Comparison of ENCODE assay signal across 19 cellular contexts in the genomic region with DNA sequence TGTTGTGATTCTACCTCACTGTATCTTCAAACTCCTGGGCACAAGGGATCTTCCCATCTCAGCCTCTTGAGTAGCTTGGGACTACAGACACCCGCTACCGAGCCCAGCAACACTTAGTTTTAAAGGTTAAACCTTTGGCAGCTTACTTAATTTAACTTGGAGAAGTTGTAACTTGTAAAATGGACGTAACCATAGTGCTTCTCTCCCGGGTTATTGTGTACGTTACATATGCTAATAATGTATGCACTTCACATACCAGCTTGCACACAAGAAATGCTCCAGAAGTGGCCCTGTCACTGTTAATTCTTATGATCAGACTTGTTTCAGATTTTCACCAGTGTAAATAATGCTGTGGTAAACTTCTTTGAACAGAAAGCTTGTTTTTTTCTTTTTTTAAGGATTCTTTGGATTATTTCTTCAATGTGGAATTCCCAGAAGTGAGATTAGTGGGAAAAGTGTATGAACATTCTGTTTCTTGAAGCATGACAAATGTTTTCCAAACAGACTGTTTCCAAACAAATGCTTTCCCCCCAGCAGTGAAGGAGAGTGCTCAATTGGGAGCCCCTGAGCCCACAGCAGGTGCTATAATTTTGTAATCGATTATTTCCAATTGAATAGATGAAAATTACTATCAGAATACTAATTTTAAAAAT.
"Had no signal": no experiment of that assay in that cellular context is flagged by ENCODE, and none has a peak within 500 bp of the region (broad histone marks: within the 10 kb centered on the region; RNA-seq: fewer than 3 reads in every experiment).

No MANE protein-coding gene starts in this region.

- H3K4me3 Mint-ChIP-seq: activated CD8-positive, alpha-beta T cell treated with anti-CD3 and anti-CD28 coated beads, Interleukin-2, amount 10 ng/mL, durations not matched to agents 7 days and 5 days; activated naive CD4-positive, alpha-beta T cell treated with anti-CD3 and anti-CD28 coated beads, Interleukin-2, amount 10 ng/mL, durations not matched to agents 7 days and 5 days; activated T-helper 1 cell treated with anti-CD3 and anti-CD28 coated beads, Interleukin-12 subunit alpha, Interleukin-12 subunit beta, Interleukin-2, Interleukin-4 antibody, amounts not matched to agents 30 ng/mL and 10 ng/mL and 1 ng/mL, durations not matched to agents 14 hours and 24 hours and 36 hours; memory B cell; nephron progenitor cell had no signal

- H3K27me3 ChIP-seq: adrenal gland, brain microvascular endothelial cell, esophagus muscularis mucosa, ovary, SJSA1, upper lobe of left lung had no signal

- H3K9me3 ChIP-seq: adrenal gland, esophagus muscularis mucosa, ovary, SJSA1, upper lobe of left lung had no signal

- H3K27ac ChIP-seq: adrenal gland, brain microvascular endothelial cell, ovary, SJSA1 had no signal

- ATAC-seq: activated CD8-positive, alpha-beta T cell treated with anti-CD3 and anti-CD28 coated beads, Interleukin-2, amount 10 ng/mL, durations not matched to agents 7 days and 5 days; left lobe of liver had no signal

- H3K9me3 Mint-ChIP-seq: activated naive CD4-positive, alpha-beta T cell treated with anti-CD3 and anti-CD28 coated beads, Interleukin-2, amount 10 ng/mL, durations not matched to agents 7 days and 5 days; activated T-helper 1 cell treated with anti-CD3 and anti-CD28 coated beads, Interleukin-12 subunit alpha, Interleukin-12 subunit beta, Interleukin-2, Interleukin-4 antibody, amounts not matched to agents 30 ng/mL and 10 ng/mL and 1 ng/mL, durations not matched to agents 14 hours and 24 hours and 36 hours; memory B cell; nephron progenitor cell had no signal

- H3K4me3 ChIP-seq: adrenal gland, esophagus muscularis mucosa, ovary, SJSA1, skin epidermis, upper lobe of left lung had no signal

- DNase-seq: activated CD4-positive, alpha-beta T cell treated with anti-CD3 and anti-CD28 coated beads for 4 hours; activated CD8-positive, alpha-beta memory T cell treated with anti-CD3 and anti-CD28 coated beads, Interleukin-2, amount 50 U/mL, for 48 hours; activated CD8-positive, alpha-beta T cell treated with anti-CD3 and anti-CD28 coated beads, Interleukin-2, amount 10 ng/mL, durations not matched to agents 7 days and 5 days; activated naive CD4-positive, alpha-beta T cell treated with anti-CD3 and anti-CD28 coated beads, Interleukin-2, amount 10 ng/mL, durations not matched to agents 7 days and 5 days; adrenal gland; brain microvascular endothelial cell; foreskin fibroblast; head of caudate nucleus; nephron progenitor cell; ovary; T1000; upper lobe of left lung had no signal

- H3K27me3 Mint-ChIP-seq: memory B cell had no signal

- H3K27ac Mint-ChIP-seq: activated CD8-positive, alpha-beta T cell treated with anti-CD3 and anti-CD28 coated beads, Interleukin-2, amount 10 ng/mL, durations not matched to agents 7 days and 5 days; activated naive CD4-positive, alpha-beta T cell treated with anti-CD3 and anti-CD28 coated beads, Interleukin-2, amount 10 ng/mL, durations not matched to agents 7 days and 5 days; activated T-helper 1 cell treated with anti-CD3 and anti-CD28 coated beads, Interleukin-12 subunit alpha, Interleukin-12 subunit beta, Interleukin-2, Interleukin-4 antibody, amounts not matched to agents 30 ng/mL and 10 ng/mL and 1 ng/mL, durations not matched to agents 14 hours and 24 hours and 36 hours; memory B cell; nephron progenitor cell had no signal

- H3K36me3 ChIP-seq: adrenal gland, brain microvascular endothelial cell, esophagus muscularis mucosa, ovary, SJSA1, upper lobe of left lung, WERI-Rb-1 had no signal

- H3K36me3 Mint-ChIP-seq: activated naive CD4-positive, alpha-beta T cell treated with anti-CD3 and anti-CD28 coated beads, Interleukin-2, amount 10 ng/mL, durations not matched to agents 7 days and 5 days had no signal
